Comparison of ENCODE assay signal across 11 cellular contexts in the genomic region with DNA sequence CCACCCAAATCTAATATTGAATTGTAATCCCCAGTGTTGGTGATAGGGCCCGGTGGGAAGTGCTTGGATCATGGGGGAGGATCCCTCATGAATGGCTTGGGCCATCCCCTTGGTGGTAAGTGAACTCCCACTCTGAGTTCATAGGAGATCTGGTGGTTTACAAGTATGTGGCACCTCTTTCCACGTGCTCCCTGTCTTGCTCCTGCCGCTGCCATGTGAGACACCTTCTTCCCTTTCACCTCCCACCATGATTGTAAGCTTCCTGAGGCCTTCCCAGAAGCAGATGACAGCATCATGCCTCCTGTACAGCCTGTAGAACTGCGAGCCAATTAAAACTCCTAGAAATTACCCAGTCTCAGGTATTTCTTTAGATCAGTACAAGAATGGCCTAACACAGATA.
"Had no signal": no experiment of that assay in that cellular context is flagged by ENCODE, and none has a peak within 500 bp of the region (broad histone marks: within the 10 kb centered on the region; RNA-seq: fewer than 3 reads in every experiment).

No MANE protein-coding gene starts in this region.

- H3K9ac ChIP-seq: GM23248 had no signal

- H3K4me3 ChIP-seq: GM23248, GM23338, HAP-1 had no signal

- ATAC-seq: GM23338, HCT116 had no signal

- DNase-seq: GM23248, GOT3, H7, H9, HCEC 1CT, HFFc6 had no signal

- H3K36me3 ChIP-seq: HAP-1 had no signal

- H2AFZ ChIP-seq: GM23248, GM23338 had no signal

- H3K27ac ChIP-seq: GM23248 had no signal

- H3K4me1 ChIP-seq: HAP-1 had no signal

- H3K4me2 ChIP-seq: GM23338 had no signal

- H3K9me3 ChIP-seq: HAP-1 had no signal

- FAIRE-seq: H1, H54 had no signal
